ENCODE assay signal across 18 cellular contexts in the genomic region with DNA sequence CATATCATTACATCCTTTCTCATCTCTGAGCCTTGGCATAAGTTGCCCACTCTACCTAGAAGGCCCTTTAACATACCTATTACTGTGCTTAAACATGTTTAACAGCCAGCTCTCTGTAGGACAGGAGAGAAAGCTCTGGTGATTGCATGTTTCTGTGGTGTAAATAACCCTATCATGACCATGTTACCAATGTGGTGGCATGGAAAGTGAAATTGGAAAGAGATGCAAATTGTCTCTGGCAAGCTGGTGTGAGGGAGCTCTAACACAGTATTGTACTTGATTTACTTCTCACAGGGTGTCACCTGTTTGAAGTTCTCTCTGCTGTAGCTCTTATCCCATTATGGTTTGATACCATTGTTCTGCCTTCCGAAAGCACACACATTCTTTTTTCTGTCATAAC.
DNase-seq lines count a peak whose midpoint lies in the region; ATAC-seq lines count a peak whose summit lies in the region.
"Had no signal": no experiment of that assay in that cellular context is flagged by ENCODE, and none has a peak within 500 bp of the region (broad histone marks: within the 10 kb centered on the region; RNA-seq: fewer than 3 reads in every experiment).

No MANE protein-coding gene starts in this region.

- intact Hi-C loops in left ventricle myocardium superior (cut with micrococcal nuclease), result no loop called here

- peak; percentile 56 for ATAC-seq in GM18508 (IDR thresholded peaks at IDR 0.05; ENCODE audit: insufficient read depth, unreplicated experiment)
- ATAC-seq in GM19324 (IDR thresholded peaks at IDR 0.05; ENCODE audit: low FRiP score, unreplicated experiment), result peak; percentile 92
- peak; percentile 76 for ATAC-seq in HG02642 (IDR thresholded peaks at IDR 0.05; ENCODE audit: poor library complexity, unreplicated experiment)
- ATAC-seq in HG03378 (IDR thresholded peaks at IDR 0.05; ENCODE audit: unreplicated experiment), result peak; percentile 58
- no peak for ATAC-seq in HG03520 (IDR thresholded peaks at IDR 0.05; ENCODE audit: unreplicated experiment)
- no peak for ATAC-seq in left ventricle myocardium superior
- ATAC-seq: PC-3, right cardiac atrium, T-helper 17 cell had no signal

- DNase-seq in Kasumi-1 (lab: John Stamatoyannopoulos, UW) (no peak), LoVo (ENCODE audit: low spot score) (no peak), left ventricle myocardium superior (no peak)
- DNase-seq: activated gamma-delta T cell treated with Interleukin-2 at 50 U/mL for 16 hours, amygdala, erythroblast, foreskin melanocyte, NCI-H1436, NCI-H2171 treated with DMSO at 0.1 percent for 48 hours, PC-3, right cardiac atrium, T-helper 17 cell, testis had no signal

Comparison
In these comparisons a context has a peak if more than half of its experiments do, and no peak if none do; other contexts are left out.
1. ATAC-seq: peak in GM18508 (single experiment), GM19324 (single experiment), HG02642 (single experiment) and HG03378 (single experiment); none in HG03520 (single experiment) and left ventricle myocardium superior (single experiment).